Comparison of ENCODE assay signal across 29 cellular contexts in genomic region chr3:435161-435560, GRCh38.
"Had no signal": no experiment of that assay in that cellular context is flagged by ENCODE, and none has a peak within 500 bp of the region (broad histone marks: within the 10 kb centered on the region; RNA-seq: fewer than 3 reads in every experiment).

No MANE protein-coding gene starts in this region.

- DNase-seq: activated CD4-positive, alpha-beta T cell treated with anti-CD3 and anti-CD28 coated beads, Interleukin-2, amount 10 ng/mL, durations not matched to agents 24 days and 14 days; activated CD4-positive, alpha-beta T cell treated with anti-CD3 and anti-CD28 coated beads, Interleukin-2, amount 50 U/mL, for 4 hours; activated CD4-positive, CD25-positive, alpha-beta regulatory T cell; activated CD8-positive, alpha-beta T cell treated with anti-CD3 and anti-CD28 coated beads for 36 hours; activated gamma-delta T cell; activated naive CD4-positive, alpha-beta T cell treated with Interleukin-2 at 50 U/mL for 16 hours; activated naive CD8-positive, alpha-beta T cell treated with anti-CD3 and anti-CD28 coated beads, Interleukin-2, amount 10 ng/mL, durations not matched to agents 7 days and 5 days; activated T-cell treated with anti-CD3 and anti-CD28 coated beads, Interleukin-2, amount 50 U/mL, for 24 hours; adrenal gland; body of pancreas; central memory CD4-positive, alpha-beta T cell; NCI-H1092 treated with DMSO at 0.1 percent for 48 hours; NCI-H146; NCI-H187; NCI-H2029 treated with DMSO at 0.1 percent for 48 hours; NCI-H2107; NCI-H2171; NCI-H510A; NCI-H748 treated with DMSO at 0.1 percent for 48 hours; NK-92 treated with Interleukin-12 subunit alpha and Interleukin-12 subunit beta, amount 100 ng/mL, for 24 hours; PC-9; Right ventricle myocardium superior; SW 1271; T1000; WERI-Rb-1 had no signal

- H3K27me3 ChIP-seq: adrenal gland, body of pancreas had no signal

- H3K4me3 Mint-ChIP-seq: activated CD4-positive, alpha-beta T cell treated with anti-CD3 and anti-CD28 coated beads, Interleukin-2, amount 10 ng/mL, durations not matched to agents 24 days and 14 days; activated CD8-positive, alpha-beta T cell treated with anti-CD3 and anti-CD28 coated beads for 36 hours; activated naive CD4-positive, alpha-beta T cell treated with anti-CD3 and anti-CD28 coated beads, Interleukin-2, amount 50 U/mL, for 24 hours; activated naive CD8-positive, alpha-beta T cell treated with anti-CD3 and anti-CD28 coated beads, Interleukin-2, amount 10 ng/mL, durations not matched to agents 7 days and 5 days; activated T-cell treated with anti-CD3 and anti-CD28 coated beads, Interleukin-2, amount 50 U/mL, for 24 hours had no signal

- H3K9me3 ChIP-seq: adrenal gland, body of pancreas had no signal

- ATAC-seq: activated CD8-positive, alpha-beta T cell treated with anti-CD3 and anti-CD28 coated beads for 36 hours; body of pancreas; K562 had no signal

- H3K4me2 ChIP-seq: PC-9 had no signal

- H3K27ac Mint-ChIP-seq: activated CD4-positive, alpha-beta T cell treated with anti-CD3 and anti-CD28 coated beads, Interleukin-2, amount 10 ng/mL, durations not matched to agents 24 days and 14 days; activated CD8-positive, alpha-beta T cell treated with anti-CD3 and anti-CD28 coated beads for 36 hours; activated naive CD4-positive, alpha-beta T cell treated with anti-CD3 and anti-CD28 coated beads, Interleukin-2, amount 50 U/mL, for 24 hours; activated naive CD8-positive, alpha-beta T cell treated with anti-CD3 and anti-CD28 coated beads, Interleukin-2, amount 10 ng/mL, durations not matched to agents 7 days and 5 days; activated T-cell treated with anti-CD3 and anti-CD28 coated beads, Interleukin-2, amount 50 U/mL, for 24 hours; activated T-helper 2 cell treated with anti-CD3 and anti-CD28 coated beads, Interferon-gamma antibody, Interleukin-2, Interleukin-4, amounts not matched to agents 10 μg/mL and 5 μg/mL and 100 μg/mL, durations not matched to agents 14 hours and 24 hours and 36 hours had no signal

- H3K27ac ChIP-seq: adrenal gland, body of pancreas, PC-9, RWPE1, WERI-Rb-1 had no signal

- H3K36me3 ChIP-seq: adrenal gland, WERI-Rb-1 had no signal

- H3K4me1 ChIP-seq: adrenal gland, body of pancreas had no signal

- H2AFZ ChIP-seq: PC-9 had no signal

- H3K9me3 Mint-ChIP-seq: activated CD4-positive, alpha-beta T cell treated with anti-CD3 and anti-CD28 coated beads, Interleukin-2, amount 10 ng/mL, durations not matched to agents 24 days and 14 days; activated CD8-positive, alpha-beta T cell treated with anti-CD3 and anti-CD28 coated beads for 36 hours; activated naive CD4-positive, alpha-beta T cell treated with anti-CD3 and anti-CD28 coated beads, Interleukin-2, amount 50 U/mL, for 24 hours; activated T-helper 2 cell treated with anti-CD3 and anti-CD28 coated beads, Interferon-gamma antibody, Interleukin-2, Interleukin-4, amounts not matched to agents 10 μg/mL and 5 μg/mL and 100 μg/mL, durations not matched to agents 14 hours and 24 hours and 36 hours had no signal

- H3K36me3 Mint-ChIP-seq: activated naive CD4-positive, alpha-beta T cell treated with anti-CD3 and anti-CD28 coated beads, Interleukin-2, amount 50 U/mL, for 24 hours; activated naive CD8-positive, alpha-beta T cell treated with anti-CD3 and anti-CD28 coated beads, Interleukin-2, amount 10 ng/mL, durations not matched to agents 7 days and 5 days had no signal

- H3K4me3 ChIP-seq: adrenal gland, body of pancreas, K562, PC-9 had no signal

- H3K27me3 Mint-ChIP-seq: activated CD4-positive, alpha-beta T cell treated with anti-CD3 and anti-CD28 coated beads, Interleukin-2, amount 10 ng/mL, durations not matched to agents 24 days and 14 days; activated CD8-positive, alpha-beta T cell treated with anti-CD3 and anti-CD28 coated beads for 36 hours; activated naive CD4-positive, alpha-beta T cell treated with anti-CD3 and anti-CD28 coated beads, Interleukin-2, amount 50 U/mL, for 24 hours; activated naive CD8-positive, alpha-beta T cell treated with anti-CD3 and anti-CD28 coated beads, Interleukin-2, amount 10 ng/mL, durations not matched to agents 7 days and 5 days; activated T-cell treated with anti-CD3 and anti-CD28 coated beads, Interleukin-2, amount 50 U/mL, for 24 hours had no signal

- H3K4me1 Mint-ChIP-seq: activated CD4-positive, alpha-beta T cell treated with anti-CD3 and anti-CD28 coated beads, Interleukin-2, amount 10 ng/mL, durations not matched to agents 24 days and 14 days; activated naive CD4-positive, alpha-beta T cell treated with anti-CD3 and anti-CD28 coated beads, Interleukin-2, amount 50 U/mL, for 24 hours; activated naive CD8-positive, alpha-beta T cell treated with anti-CD3 and anti-CD28 coated beads, Interleukin-2, amount 10 ng/mL, durations not matched to agents 7 days and 5 days had no signal
